In genomic region chr16:53864819-53865491, GRCh38 we compare ENCODE assay signal across 8 cellular contexts.
DNase-seq lines count a peak whose midpoint lies in the region; ATAC-seq and TF ChIP-seq lines count a peak whose summit lies in the region.

No MANE protein-coding gene starts in this region.

- WGBS in endodermal cell (ENCODE audit: insufficient coverage in 1 of 2, insufficient read length in 1 of 2), 2 experiments = 91 to 100% methylated on average over 1 to 2 of the region's 2 CpGs

- H3K27ac ChIP-seq in endodermal cell (ENCODE audit: low read depth, low read length) = no peak overlapping the region

- H3K4me1 Mint-ChIP-seq in activated CD8-positive, alpha-beta T cell treated with anti-CD3 and anti-CD28 coated beads for 36 hours (ENCODE audit: low read depth) = peaks cover 25% of the 10 kb centered on the region
- H3K4me1 Mint-ChIP-seq in activated CD8-positive, alpha-beta T cell treated with anti-CD3 and anti-CD28 coated beads, Interleukin-2, amount 10 ng/mL, durations not matched to agents 7 days and 5 days (ENCODE audit: low read depth) = no peaks in the 10 kb centered on the region
- peaks cover 13% of the 10 kb centered on the region for H3K4me1 Mint-ChIP-seq in endodermal cell
- peaks cover 12 to 27% of the 10 kb centered on the region in 2 donors for H3K4me1 Mint-ChIP-seq in stimulated activated naive B cell treated with anti-CD40 and anti-IgM and Interleukin-4, amounts not matched to agents 10 μg/mL and 1 μg/mL and 100 μg/mL, for 72 hours

- peaks cover 9% of the 10 kb centered on the region for H3K9me3 Mint-ChIP-seq in activated CD8-positive, alpha-beta T cell treated with anti-CD3 and anti-CD28 coated beads for 36 hours
- H3K9me3 Mint-ChIP-seq in activated CD8-positive, alpha-beta T cell treated with anti-CD3 and anti-CD28 coated beads, Interleukin-2, amount 10 ng/mL, durations not matched to agents 7 days and 5 days (ENCODE audit: insufficient read depth) = peaks cover 8% of the 10 kb centered on the region
- H3K9me3 Mint-ChIP-seq in endodermal cell = peaks cover 2% of the 10 kb centered on the region
- H3K9me3 Mint-ChIP-seq in stimulated activated naive B cell treated with anti-CD40 and anti-IgM and Interleukin-4, amounts not matched to agents 10 μg/mL and 1 μg/mL and 100 μg/mL, for 72 hours = peaks cover 3 to 5% of the 10 kb centered on the region in 2 donors

- ATAC-seq in activated CD8-positive, alpha-beta T cell treated with anti-CD3 and anti-CD28 coated beads for 36 hours = peak; percentile 69
- ATAC-seq in activated CD8-positive, alpha-beta T cell treated with anti-CD3 and anti-CD28 coated beads, Interleukin-2, amount 10 ng/mL, durations not matched to agents 7 days and 5 days = no peak
- peak; percentile 64 to 70 for ATAC-seq in stimulated activated naive B cell treated with anti-CD40 and anti-IgM and Interleukin-4, amounts not matched to agents 10 μg/mL and 1 μg/mL and 100 μg/mL, for 72 hours (replicated peaks)
- ATAC-seq in HG03045 (IDR thresholded peaks at IDR 0.05; ENCODE audit: unreplicated experiment) = no peak

- H3K36me3 Mint-ChIP-seq in activated CD8-positive, alpha-beta T cell treated with anti-CD3 and anti-CD28 coated beads for 36 hours (ENCODE audit: low read depth) = peaks cover 37% of the 10 kb centered on the region
- peaks cover 10% of the 10 kb centered on the region for H3K36me3 Mint-ChIP-seq in activated CD8-positive, alpha-beta T cell treated with anti-CD3 and anti-CD28 coated beads, Interleukin-2, amount 10 ng/mL, durations not matched to agents 7 days and 5 days (ENCODE audit: low read depth)
- H3K36me3 Mint-ChIP-seq in endodermal cell (ENCODE audit: low read depth) = peaks cover 9% of the 10 kb centered on the region
- peaks cover 26 to 35% of the 10 kb centered on the region in 2 donors for H3K36me3 Mint-ChIP-seq in stimulated activated naive B cell treated with anti-CD40 and anti-IgM and Interleukin-4, amounts not matched to agents 10 μg/mL and 1 μg/mL and 100 μg/mL, for 72 hours

- POLR2A ChIA-PET in activated CD8-positive, alpha-beta T cell treated with anti-CD3 and anti-CD28 coated beads for 36 hours (lab: Charles Lee) = no interaction called here
- POLR2A ChIA-PET in activated CD8-positive, alpha-beta T cell treated with anti-CD3 and anti-CD28 coated beads, Interleukin-2, amount 10 ng/mL, durations not matched to agents 7 days and 5 days (lab: Charles Lee) = no interaction called here

- H3K4me3 Mint-ChIP-seq in activated CD8-positive, alpha-beta T cell treated with anti-CD3 and anti-CD28 coated beads for 36 hours = no peak overlapping the region
- H3K4me3 Mint-ChIP-seq in activated CD8-positive, alpha-beta T cell treated with anti-CD3 and anti-CD28 coated beads, Interleukin-2, amount 10 ng/mL, durations not matched to agents 7 days and 5 days = no peak overlapping the region
- H3K4me3 Mint-ChIP-seq in endodermal cell = no peak overlapping the region
- peak overlapping the region; percentile 9 to 46 for H3K4me3 Mint-ChIP-seq in stimulated activated naive B cell treated with anti-CD40 and anti-IgM and Interleukin-4, amounts not matched to agents 10 μg/mL and 1 μg/mL and 100 μg/mL, for 72 hours

- H3K36me3 ChIP-seq in endodermal cell (ENCODE audit: control insufficient read depth, insufficient read depth, low read length) = no peaks in the 10 kb centered on the region

- TF ChIP-seq CTCF in activated CD8-positive, alpha-beta T cell treated with anti-CD3 and anti-CD28 coated beads for 36 hours (IDR thresholded peaks at IDR 0.05) = no peak
- TF ChIP-seq CTCF in endodermal cell (conservative IDR thresholded peaks at IDR 0.05) (no peak), GM20000 (IDR thresholded peaks at IDR 0.05; ENCODE audit: extremely low read depth, missing control alignments) (no peak)

- H3K27me3 ChIP-seq in endodermal cell (ENCODE audit: control insufficient read depth, insufficient read depth, low read length, poor library complexity, severe bottlenecking) = no peaks in the 10 kb centered on the region

- peak overlapping the region; percentile 79 for H3K27ac Mint-ChIP-seq in activated CD8-positive, alpha-beta T cell treated with anti-CD3 and anti-CD28 coated beads for 36 hours
- H3K27ac Mint-ChIP-seq in activated CD8-positive, alpha-beta T cell treated with anti-CD3 and anti-CD28 coated beads, Interleukin-2, amount 10 ng/mL, durations not matched to agents 7 days and 5 days = no peak overlapping the region
- H3K27ac Mint-ChIP-seq in endodermal cell = peak overlapping the region; percentile 27
- H3K27ac Mint-ChIP-seq in stimulated activated naive B cell treated with anti-CD40 and anti-IgM and Interleukin-4, amounts not matched to agents 10 μg/mL and 1 μg/mL and 100 μg/mL, for 72 hours = peak overlapping the region; percentile 75

- no peak overlapping the region for H3K9ac ChIP-seq in endodermal cell (ENCODE audit: extremely low read depth, low read length, poor library complexity, severe bottlenecking)

- DNase-seq in activated CD8-positive, alpha-beta T cell treated with anti-CD3 and anti-CD28 coated beads for 36 hours = peak; percentile 40
- DNase-seq in activated CD8-positive, alpha-beta T cell treated with anti-CD3 and anti-CD28 coated beads, Interleukin-2, amount 10 ng/mL, durations not matched to agents 7 days and 5 days = no peak
- peak; percentile 80 for DNase-seq in NCI-H1105 treated with DMSO at 0.1 percent for 48 hours (lab: John Stamatoyannopoulos, UW)
- DNase-seq in endodermal cell = no peak
- DNase-seq in stimulated activated naive B cell treated with anti-CD40 and anti-IgM and Interleukin-4, amounts not matched to agents 10 μg/mL and 1 μg/mL and 100 μg/mL, for 72 hours = no peak
- DNase-seq in NCI-H510A treated with DMSO at 0.1 percent for 48 hours (lab: John Stamatoyannopoulos, UW) = no peak
- no peak for DNase-seq in GM20000 (ENCODE audit: low spot score)

- no peaks in the 10 kb centered on the region for H3K27me3 Mint-ChIP-seq in activated CD8-positive, alpha-beta T cell treated with anti-CD3 and anti-CD28 coated beads for 36 hours
- no peaks in the 10 kb centered on the region for H3K27me3 Mint-ChIP-seq in activated CD8-positive, alpha-beta T cell treated with anti-CD3 and anti-CD28 coated beads, Interleukin-2, amount 10 ng/mL, durations not matched to agents 7 days and 5 days (ENCODE audit: low read depth)
- H3K27me3 Mint-ChIP-seq in endodermal cell (ENCODE audit: insufficient read depth) = no peaks in the 10 kb centered on the region
- no peaks in the 10 kb centered on the region for H3K27me3 Mint-ChIP-seq in stimulated activated naive B cell treated with anti-CD40 and anti-IgM and Interleukin-4, amounts not matched to agents 10 μg/mL and 1 μg/mL and 100 μg/mL, for 72 hours

- no peaks in the 10 kb centered on the region for H3K9me3 ChIP-seq in endodermal cell (ENCODE audit: control insufficient read depth, low read length)

- no peak overlapping the region for H3K4me3 ChIP-seq in endodermal cell (ENCODE audit: low read length)

- CTCF ChIA-PET in activated CD8-positive, alpha-beta T cell treated with anti-CD3 and anti-CD28 coated beads for 36 hours (lab: Charles Lee) = no interaction called here
- CTCF ChIA-PET in activated CD8-positive, alpha-beta T cell treated with anti-CD3 and anti-CD28 coated beads, Interleukin-2, amount 10 ng/mL, durations not matched to agents 7 days and 5 days (lab: Charles Lee) = interaction anchor here (0.8 kb wide), 1 partner anchor 315 kb away, joined by 3 read pairs; no protein-coding TSS in a partner anchor

- H3K4me1 ChIP-seq in endodermal cell (ENCODE audit: control insufficient read depth, insufficient read depth, low read length) = no peaks in the 10 kb centered on the region

- intact Hi-C loops in activated CD8-positive, alpha-beta T cell treated with anti-CD3 and anti-CD28 coated beads for 36 hours (cut with micrococcal nuclease) = no loop called here

Comparison
In these comparisons a context has a peak if more than half of its experiments do, and no peak if none do; other contexts are left out.
1. ATAC-seq: peak in activated CD8-positive, alpha-beta T cell treated with anti-CD3 and anti-CD28 coated beads for 36 hours (single experiment) and stimulated activated naive B cell treated with anti-CD40 and anti-IgM and Interleukin-4, amounts not matched to agents 10 μg/mL and 1 μg/mL and 100 μg/mL, for 72 hours (2 of 2); none in activated CD8-positive, alpha-beta T cell treated with anti-CD3 and anti-CD28 coated beads, Interleukin-2, amount 10 ng/mL, durations not matched to agents 7 days and 5 days (single experiment) and HG03045 (single experiment).
2. DNase-seq: peak in activated CD8-positive, alpha-beta T cell treated with anti-CD3 and anti-CD28 coated beads for 36 hours (single experiment) and NCI-H1105 treated with DMSO at 0.1 percent for 48 hours (single experiment); none in activated CD8-positive, alpha-beta T cell treated with anti-CD3 and anti-CD28 coated beads, Interleukin-2, amount 10 ng/mL, durations not matched to agents 7 days and 5 days (single experiment), endodermal cell (single experiment), stimulated activated naive B cell treated with anti-CD40 and anti-IgM and Interleukin-4, amounts not matched to agents 10 μg/mL and 1 μg/mL and 100 μg/mL, for 72 hours (single experiment), NCI-H510A treated with DMSO at 0.1 percent for 48 hours (single experiment) and GM20000 (single experiment).
3. H3K4me3 Mint-ChIP-seq: peak in stimulated activated naive B cell treated with anti-CD40 and anti-IgM and Interleukin-4, amounts not matched to agents 10 μg/mL and 1 μg/mL and 100 μg/mL, for 72 hours (2 of 2); none in activated CD8-positive, alpha-beta T cell treated with anti-CD3 and anti-CD28 coated beads for 36 hours (single experiment), activated CD8-positive, alpha-beta T cell treated with anti-CD3 and anti-CD28 coated beads, Interleukin-2, amount 10 ng/mL, durations not matched to agents 7 days and 5 days (single experiment) and endodermal cell (single experiment).